Comparison of ENCODE assay signal across 1 cellular context in genomic region chr1:158527190-158527815, GRCh38.
TF ChIP-seq lines count a peak whose summit lies in the region.

No MANE protein-coding gene starts in this region.

TF ChIP-seq in HCT116, 20 proteins besides CTCF, POLR2A, EP300 and RAD21 (continued from another document):
- TF ChIP-seq REST (IDR thresholded peaks at IDR 0.05; ENCODE audit: low read depth) (no peak), POLR2AphosphoS5 (IDR thresholded peaks at IDR 0.05; ENCODE audit: low read depth, low read length) (no peak), EZH2 (IDR thresholded peaks at IDR 0.05) (no peak), FOSL1 (IDR thresholded peaks at IDR 0.05; ENCODE audit: low read depth) (no peak), ZNF274 (IDR thresholded peaks at IDR 0.05; ENCODE audit: low read depth, low read length) (no peak)
